Comparison of ENCODE assay signal across 1 cellular context in the genomic region with DNA sequence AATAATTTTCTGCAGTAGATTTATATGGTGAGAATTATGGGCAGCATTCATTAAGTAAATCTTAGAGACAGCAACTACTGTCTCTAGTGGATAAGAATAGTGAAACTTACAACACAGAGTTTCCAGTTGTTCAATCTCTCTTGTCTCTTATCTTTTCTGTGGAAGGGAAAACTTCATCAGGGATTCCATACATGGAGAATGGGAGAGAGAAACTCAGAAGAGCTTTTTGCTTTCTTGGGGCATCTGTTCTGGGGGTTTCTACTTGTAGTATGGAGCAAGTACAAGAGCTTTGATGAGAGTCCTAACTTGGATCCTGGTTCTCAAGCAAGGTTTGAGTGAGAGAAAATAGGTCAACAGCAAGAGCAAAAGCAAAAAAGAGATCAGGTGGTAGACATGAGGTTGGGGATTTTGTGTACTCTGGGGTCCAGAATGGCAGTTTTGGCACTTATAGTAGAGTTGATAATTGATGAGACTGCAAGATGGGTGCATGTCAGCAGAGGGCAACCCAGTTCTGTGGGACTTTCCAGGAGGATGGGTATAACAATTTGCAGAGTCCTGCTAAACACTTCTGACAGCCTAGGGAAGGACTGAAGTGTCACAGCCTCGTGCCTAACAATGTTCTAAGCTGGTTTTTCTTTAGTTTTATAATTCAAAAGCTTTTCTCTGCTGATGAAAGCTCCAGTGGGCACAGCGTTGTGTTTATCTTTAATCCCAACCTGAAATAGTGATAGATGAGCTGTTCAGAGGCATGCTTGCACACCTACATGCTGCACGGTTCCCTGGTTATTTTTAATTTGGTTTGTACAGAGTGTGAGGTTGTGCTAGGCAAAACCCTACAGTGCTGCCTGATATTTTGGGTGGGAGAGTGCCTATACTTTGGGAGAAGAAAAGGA.
TF ChIP-seq lines count a peak whose summit lies in the region.

No MANE protein-coding gene starts in this region.

TF ChIP-seq in HepG2, 621 proteins besides CTCF, POLR2A, EP300 and RAD21:
- peak; percentile 21 for TF ChIP-seq STAG1 (CRISPR knock-in tag; IDR thresholded peaks at IDR 0.05)
- no peak for TF ChIP-seq ZNF605 (CRISPR knock-in tag; IDR thresholded peaks at IDR 0.05)
- no peak for TF ChIP-seq ZNF407 (CRISPR knock-in tag; IDR thresholded peaks at IDR 0.05; ENCODE audit: not compliant biosample characterization)
